In genomic region chr3:53235545-53235944, GRCh38 we compare ENCODE assay signal across 12 cellular contexts. TPM values are rescaled to one million over a fixed set of nuclear protein-coding genes. Genes with fewer than 3 reads are reported as not detected.
DNase-seq lines count a peak whose midpoint lies in the region; ATAC-seq and TF ChIP-seq lines count a peak whose summit lies in the region.
"Had no signal": no experiment of that assay in that cellular context is flagged by ENCODE, and none has a peak within 500 bp of the region (broad histone marks: within the 10 kb centered on the region; RNA-seq: fewer than 3 reads in every experiment).

No MANE protein-coding gene starts in this region.

- no peak overlapping the region for H3K4me3 ChIP-seq in breast epithelium
- H3K4me3 ChIP-seq: BLaER1 had no signal

- H3K27me3 ChIP-seq in breast epithelium (no peaks in the 10 kb centered on the region), layer of hippocampus (ENCODE audit: control insufficient read depth, insufficient read depth, low read length) (no peaks in the 10 kb centered on the region)
- H3K27me3 ChIP-seq: BLaER1 had no signal

- no peaks in the 10 kb centered on the region for H3K4me1 ChIP-seq in breast epithelium
- H3K4me1 ChIP-seq: BLaER1 had no signal

- no peaks in the 10 kb centered on the region for H3K27me3 Mint-ChIP-seq in MCF 10A (ENCODE audit: insufficient read depth, unreplicated experiment)
- no peaks in the 10 kb centered on the region for H3K27me3 Mint-ChIP-seq in activated T-helper 1 cell treated with anti-CD3 and anti-CD28 coated beads, Interleukin-12 subunit alpha, Interleukin-12 subunit beta, Interleukin-2, Interleukin-4 antibody, amounts not matched to agents 30 ng/mL and 10 ng/mL and 1 ng/mL, durations not matched to agents 14 hours and 24 hours and 36 hours (ENCODE audit: insufficient read depth)

- no peak for TF ChIP-seq POLR2A in breast epithelium (IDR thresholded peaks at IDR 0.05)

- peaks cover 86% of the 10 kb centered on the region for H3K36me3 Mint-ChIP-seq in MCF 10A (ENCODE audit: insufficient read depth, unreplicated experiment)
- H3K36me3 Mint-ChIP-seq in activated T-helper 1 cell treated with anti-CD3 and anti-CD28 coated beads, Interleukin-12 subunit alpha, Interleukin-12 subunit beta, Interleukin-2, Interleukin-4 antibody, amounts not matched to agents 30 ng/mL and 10 ng/mL and 1 ng/mL, durations not matched to agents 14 hours and 24 hours and 36 hours (ENCODE audit: low read depth) = peaks cover 29% of the 10 kb centered on the region

- no peaks in the 10 kb centered on the region for H3K9me3 ChIP-seq in breast epithelium
- H3K9me3 ChIP-seq: BLaER1 had no signal

- peak overlapping the region; percentile 36 for H3K4me3 Mint-ChIP-seq in MCF 10A (ENCODE audit: unreplicated experiment)
- H3K4me3 Mint-ChIP-seq in activated T-helper 1 cell treated with anti-CD3 and anti-CD28 coated beads, Interleukin-12 subunit alpha, Interleukin-12 subunit beta, Interleukin-2, Interleukin-4 antibody, amounts not matched to agents 30 ng/mL and 10 ng/mL and 1 ng/mL, durations not matched to agents 14 hours and 24 hours and 36 hours = no peak overlapping the region

- ATAC-seq in HG02642 (IDR thresholded peaks at IDR 0.05; ENCODE audit: poor library complexity, unreplicated experiment) (no peak), HG02973 (IDR thresholded peaks at IDR 0.05; ENCODE audit: unreplicated experiment) (no peak), HG03457 (IDR thresholded peaks at IDR 0.05; ENCODE audit: unreplicated experiment) (no peak)

- no peaks in the 10 kb centered on the region for H3K36me3 ChIP-seq in breast epithelium

- H3K27ac ChIP-seq in breast epithelium (no peak overlapping the region), layer of hippocampus (ENCODE audit: low read depth, low read length) (peak overlapping the region; percentile 62), temporal lobe (ENCODE audit: low read depth, low read length) (peak overlapping the region; percentile 67)

- peak overlapping the region; percentile 66 for H3K27ac Mint-ChIP-seq in MCF 10A (ENCODE audit: low read depth, unreplicated experiment)
- peak overlapping the region; percentile 70 for H3K27ac Mint-ChIP-seq in activated T-helper 1 cell treated with anti-CD3 and anti-CD28 coated beads, Interleukin-12 subunit alpha, Interleukin-12 subunit beta, Interleukin-2, Interleukin-4 antibody, amounts not matched to agents 30 ng/mL and 10 ng/mL and 1 ng/mL, durations not matched to agents 14 hours and 24 hours and 36 hours

- H3K4me1 Mint-ChIP-seq in MCF 10A (ENCODE audit: insufficient read depth, unreplicated experiment) = peaks cover 30% of the 10 kb centered on the region
- peaks cover 16% of the 10 kb centered on the region for H3K4me1 Mint-ChIP-seq in activated T-helper 1 cell treated with anti-CD3 and anti-CD28 coated beads, Interleukin-12 subunit alpha, Interleukin-12 subunit beta, Interleukin-2, Interleukin-4 antibody, amounts not matched to agents 30 ng/mL and 10 ng/mL and 1 ng/mL, durations not matched to agents 14 hours and 24 hours and 36 hours (ENCODE audit: low read depth)

- TF ChIP-seq CTCF in MCF 10A (IDR thresholded peaks at IDR 0.05; ENCODE audit: unreplicated experiment) = no peak
- no peak for TF ChIP-seq CTCF in breast epithelium (IDR thresholded peaks at IDR 0.05)

- no peak for DNase-seq in MCF 10A (ENCODE audit: unreplicated experiment)
- DNase-seq in breast epithelium (ENCODE audit: low spot score in 2 of 2) = no peak
- no peak for DNase-seq in activated T-helper 1 cell treated with anti-CD3 and anti-CD28 coated beads, Interleukin-12 subunit alpha, Interleukin-12 subunit beta, Interleukin-2, Interleukin-4 antibody, amounts not matched to agents 30 ng/mL and 10 ng/mL and 1 ng/mL, durations not matched to agents 14 hours and 24 hours and 36 hours (ENCODE audit: low spot score)
- DNase-seq: activated gamma-delta T cell; effector CD8-positive, alpha-beta T cell; stimulated activated CD4-positive, alpha-beta T cell treated with anti-CD3 and anti-CD28 coated beads, Interleukin-12 subunit alpha, Interleukin-12 subunit beta, amount 100 ng/mL, for 4 hours had no signal

- BruUV-seq in MCF 10A (replicated peaks; lab: Mats Ljungman, UMichigan) = no TSS peak

- POLR2A ChIA-PET in MCF 10A (lab: Yijun Ruan, JAX) = interaction anchor here (4.7 kb wide), 1 partner anchor 18 kb away, joined by 42 read pairs; the partner anchor contains the start of gene TKT

- intact Hi-C loops in MCF 10A (cut with micrococcal nuclease) = no loop called here
- intact Hi-C loops in breast epithelium (cut with DNase I; ENCODE audit: low total_unique reads) = loop anchor here (5.0 kb wide), 1 partner anchor 1283 kb away; no protein-coding TSS in a partner anchor
- intact Hi-C loops in activated T-helper 1 cell treated with anti-CD3 and anti-CD28 coated beads, Interleukin-12 subunit alpha, Interleukin-12 subunit beta, Interleukin-2, Interleukin-4 antibody, amounts not matched to agents 30 ng/mL and 10 ng/mL and 1 ng/mL, durations not matched to agents 14 hours and 24 hours and 36 hours (cut with micrococcal nuclease) = no loop called here

- no peaks in the 10 kb centered on the region for H3K9me3 Mint-ChIP-seq in MCF 10A (ENCODE audit: unreplicated experiment)
- H3K9me3 Mint-ChIP-seq in activated T-helper 1 cell treated with anti-CD3 and anti-CD28 coated beads, Interleukin-12 subunit alpha, Interleukin-12 subunit beta, Interleukin-2, Interleukin-4 antibody, amounts not matched to agents 30 ng/mL and 10 ng/mL and 1 ng/mL, durations not matched to agents 14 hours and 24 hours and 36 hours = no peaks in the 10 kb centered on the region

- CTCF ChIA-PET in MCF 10A (lab: Yijun Ruan, JAX) = interaction anchor here (0.8 to 4.4 kb wide), 3 partner anchors 15 to 64 kb away, joined by 4 to 30 read pairs (median 5); no protein-coding TSS in a partner anchor

RNA-seq across cellular contexts. Expression of gene TKT, which starts 20.3 kb away (rescaled TPM):
- 179 and 326 TPM in 2 replicates for total RNA-seq in MCF 10A (2022)
- total RNA-seq in breast epithelium = 100 to 1,000 TPM; 130 to 273 (median 131) TPM
- total RNA-seq in activated T-helper 1 cell treated with anti-CD3 and anti-CD28 coated beads, Interleukin-12 subunit alpha, Interleukin-12 subunit beta, Interleukin-2, Interleukin-4 antibody, amounts not matched to agents 30 ng/mL and 10 ng/mL and 1 ng/mL, durations not matched to agents 14 hours and 24 hours and 36 hours = 332 and 351 TPM in 2 replicates
- total RNA-seq in temporal lobe = 95.1 TPM

Comparison
In these comparisons a context has a peak if more than half of its experiments do, and no peak if none do; other contexts are left out.
1. H3K27ac ChIP-seq: peak in layer of hippocampus (single experiment) and temporal lobe (single experiment); none in breast epithelium (0 of 2).